ENCODE assay signal across 9 cellular contexts in the genomic region with DNA sequence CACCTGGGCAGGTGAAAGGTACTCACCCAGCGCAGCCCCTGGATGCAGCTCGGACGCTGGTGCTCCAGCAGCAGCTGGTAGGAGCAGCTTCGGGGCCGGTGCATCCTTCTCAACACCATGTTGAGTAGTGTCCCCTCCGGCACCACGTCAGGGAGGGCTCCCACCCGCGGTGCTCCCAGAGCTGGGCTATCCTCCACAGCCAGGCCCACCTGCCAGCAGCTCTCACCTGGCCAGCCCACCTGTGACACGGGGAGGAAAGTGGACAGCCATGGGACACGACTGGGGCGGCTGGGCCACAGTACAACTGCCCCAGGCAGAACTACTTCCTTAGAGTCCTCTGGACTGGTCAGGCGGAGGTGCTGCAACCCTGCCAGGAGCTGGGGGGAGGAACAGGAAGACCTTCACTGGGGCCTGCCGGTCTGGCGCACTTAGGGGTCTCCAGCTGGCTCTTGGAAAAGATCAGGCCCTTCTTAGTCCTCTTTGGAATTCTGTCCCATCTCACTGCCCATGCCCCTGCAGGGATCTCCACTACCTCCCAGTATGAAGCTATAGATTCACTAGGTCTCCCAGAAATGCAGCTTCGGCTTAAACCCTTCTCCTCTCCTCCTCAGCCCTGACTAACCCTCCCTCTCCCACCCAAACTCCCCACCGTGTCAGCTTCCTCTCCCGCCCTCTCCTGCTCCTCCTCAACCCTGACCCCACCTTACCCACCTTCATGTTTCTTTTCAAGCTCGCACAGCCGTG. TPM values are rescaled to one million over a fixed set of nuclear protein-coding genes. Genes with fewer than 3 reads are reported as not detected.
DNase-seq lines count a peak whose midpoint lies in the region; ATAC-seq, FAIRE-seq and TF ChIP-seq lines count a peak whose summit lies in the region.
"Had no signal": no experiment of that assay in that cellular context is flagged by ENCODE, and none has a peak within 500 bp of the region (broad histone marks: within the 10 kb centered on the region; RNA-seq: fewer than 3 reads in every experiment).

No MANE protein-coding gene starts in this region.

- H3K27me3 ChIP-seq in endodermal cell (ENCODE audit: control insufficient read depth, insufficient read depth, low read length, poor library complexity, severe bottlenecking) = no peaks in the 10 kb centered on the region
- H3K27me3 ChIP-seq in muscle layer of colon (ENCODE audit: control insufficient read depth in 1 of 2, insufficient read depth in 2 of 2, low read length in 2 of 2) = no peaks in the 10 kb centered on the region

- WGBS in A549 (ENCODE audit: missing lambda C conversion rate) = 81% methylated on average over 12 of the region's 20 CpGs
- WGBS in endodermal cell (ENCODE audit: insufficient coverage in 1 of 2, insufficient read length in 1 of 2), 2 experiments = 57 to 60% methylated on average over 11 to 20 of the region's 20 CpGs

- peak overlapping the region; percentile 87 for H3K27ac Mint-ChIP-seq in endodermal cell

- H3K27ac ChIP-seq in A549 (peak overlapping the region; percentile 80 to 94), endodermal cell (ENCODE audit: low read depth, low read length) (no peak overlapping the region), muscle layer of colon (ENCODE audit: low read depth, low read length) (peak overlapping the region; percentile 66)

- H3K4me1 ChIP-seq in A549 (peaks cover 20% of the 10 kb centered on the region), endodermal cell (ENCODE audit: control insufficient read depth, insufficient read depth, low read length) (peaks cover 6% of the 10 kb centered on the region), muscle layer of colon (ENCODE audit: insufficient read depth, low read length) (peaks cover 45% of the 10 kb centered on the region)

- H3K4me1 Mint-ChIP-seq in endodermal cell = peaks cover 44% of the 10 kb centered on the region

- POLR2A ChIA-PET in A549 (lab: Yijun Ruan, JAX) = interaction anchor here (0.6 to 1.0 kb wide), 2 partner anchors 44 to 147 kb away, joined by 3 to 9 read pairs; a partner anchor contains a TSS

- peak overlapping the region; percentile 71 for H3K9ac ChIP-seq in endodermal cell (ENCODE audit: extremely low read depth, low read length, poor library complexity, severe bottlenecking)
- peak overlapping the region; percentile 53 for H3K9ac ChIP-seq in muscle layer of colon (ENCODE audit: low read length)

- no peak for TF ChIP-seq EP300 in A549 (IDR thresholded peaks at IDR 0.05)

- ATAC-seq in A549 = peak in 1 of 2 experiments; percentile 4; a peak in 3 of 6 replicates
- ATAC-seq in HG03457 (IDR thresholded peaks at IDR 0.05; ENCODE audit: unreplicated experiment) = no peak

- H3K27me3 Mint-ChIP-seq in endodermal cell (ENCODE audit: insufficient read depth) = no peaks in the 10 kb centered on the region

- no peaks in the 10 kb centered on the region for H3K9me3 Mint-ChIP-seq in endodermal cell

- TF ChIP-seq POLR2A in A549 (IDR thresholded peaks at IDR 0.05; ENCODE audit: low read length) (no peak), NB4 (IDR thresholded peaks at IDR 0.05; ENCODE audit: extremely low read depth, insufficient read length) (no peak)

- peaks cover 4% of the 10 kb centered on the region for H3K36me3 Mint-ChIP-seq in endodermal cell (ENCODE audit: low read depth)

- no peaks in the 10 kb centered on the region for H3K36me3 ChIP-seq in endodermal cell (ENCODE audit: control insufficient read depth, insufficient read depth, low read length)
- H3K36me3 ChIP-seq in muscle layer of colon (ENCODE audit: insufficient read depth, low read length) = no peaks in the 10 kb centered on the region

- H3K9me3 ChIP-seq in A549 (no peaks in the 10 kb centered on the region), endodermal cell (ENCODE audit: control insufficient read depth, low read length) (no peaks in the 10 kb centered on the region), muscle layer of colon (ENCODE audit: low read length) (no peaks in the 10 kb centered on the region)

- no peak for FAIRE-seq in A549 (lab: Jason Lieb, UNC)

- CTCF ChIA-PET in A549 (lab: Yijun Ruan, JAX) = interaction anchor here (0.6 to 43.9 kb wide), 15 partner anchors 9 to 860 kb away, joined by 3 to 1399 read pairs (median 4); a partner anchor contains a TSS

- peak overlapping the region; percentile 67 for H3K4me3 Mint-ChIP-seq in endodermal cell

- peak overlapping the region; percentile 79 for H3K4me2 ChIP-seq in A549

- peak overlapping the region; percentile 58; the same call in 2 of the 3 replicates for H3K4me3 ChIP-seq in A549
- H3K4me3 ChIP-seq in NB4 (ENCODE audit: low read depth, low read length) = peak overlapping the region; percentile 71
- H3K4me3 ChIP-seq in endodermal cell (ENCODE audit: low read length) = peak overlapping the region; percentile 77
- H3K4me3 ChIP-seq in muscle layer of colon (ENCODE audit: low read depth in 1 of 2, low read length in 2 of 2) = peak overlapping the region; percentile 67 to 81

- TF ChIP-seq CTCF in A549 (IDR thresholded peaks at IDR 0.05) (no peak), NB4 (IDR thresholded peaks at IDR 0.05; ENCODE audit: low read depth, low read length) (no peak), endodermal cell (conservative IDR thresholded peaks at IDR 0.05) (no peak), GM10266 (IDR thresholded peaks at IDR 0.05; ENCODE audit: control insufficient read depth, insufficient read depth, low read depth, missing control alignments) (no peak)

- DNase-seq in A549 (ENCODE audit: low read depth in 1 of 2, low spot score in 1 of 2) = no peak
- peak; percentile 77 for DNase-seq in NB4 (ENCODE audit: low read depth)
- DNase-seq in endodermal cell = peak; percentile 90
- no peak for DNase-seq in GM10266 (ENCODE audit: extremely low spot score)
- no peak for DNase-seq in RKO (ENCODE audit: low spot score)
- DNase-seq in SHP77 (lab: John Stamatoyannopoulos, UW) = no peak

- no peak for TF ChIP-seq RAD21 in A549 (conservative IDR thresholded peaks at IDR 0.05 in 1 of 2, IDR thresholded peaks at IDR 0.05 in 1 of 2)

TF ChIP-seq in A549, 52 proteins besides CTCF, POLR2A, EP300 and RAD21:
- TF ChIP-seq, protein P1, sequence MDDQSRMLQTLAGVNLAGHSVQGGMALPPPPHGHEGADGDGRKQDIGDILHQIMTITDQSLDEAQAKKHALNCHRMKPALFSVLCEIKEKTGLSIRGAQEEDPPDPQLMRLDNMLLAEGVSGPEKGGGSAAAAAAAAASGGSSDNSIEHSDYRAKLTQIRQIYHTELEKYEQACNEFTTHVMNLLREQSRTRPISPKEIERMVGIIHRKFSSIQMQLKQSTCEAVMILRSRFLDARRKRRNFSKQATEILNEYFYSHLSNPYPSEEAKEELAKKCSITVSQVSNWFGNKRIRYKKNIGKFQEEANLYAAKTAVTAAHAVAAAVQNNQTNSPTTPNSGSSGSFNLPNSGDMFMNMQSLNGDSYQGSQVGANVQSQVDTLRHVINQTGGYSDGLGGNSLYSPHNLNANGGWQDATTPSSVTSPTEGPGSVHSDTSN (IDR thresholded peaks at IDR 0.05) = no peak

RNA-seq across cellular contexts. Expression of a gene that starts 0.7 kb away (rescaled TPM):
- polyA plus RNA-seq in A549 (2011; rRNA removed) = 0.70 and 0.75 TPM in 2 replicates
- 0.69 and 0.70 TPM in 2 replicates for polyA plus RNA-seq in A549 (2012; cell fraction: cytosol; rRNA removed)
- 2.3 and 2.9 TPM in 2 replicates for polyA plus RNA-seq in A549 (2012; cell fraction: nucleus; rRNA removed)
- 0.69 to 0.89 TPM (median 0.88 TPM) in 3 replicates for polyA plus RNA-seq in A549 (2017; fragmentation: RNase III; extraction: RNeasy Plus Mini Kit Qiagen cat#74134 plus additional on column Dnase treatment)
- 1.8 and 2.2 TPM in 2 replicates for polyA minus RNA-seq in A549 (2011; rRNA and poly(A)+ RNA removed)
- total RNA-seq in endodermal cell = 10 to 100 TPM; 11.4 to 19.6 TPM
- polyA plus RNA-seq in endodermal cell (2013, experiment 1 of 2) = 3.7 TPM
- 3.2 TPM for polyA plus RNA-seq in endodermal cell (2013, experiment 2 of 2)

RNA-seq across cellular contexts. Expression of a gene that starts 15.0 kb away (rescaled TPM):
- 25.1 and 27.3 TPM in 2 replicates for polyA plus RNA-seq in A549 (2011; rRNA removed)
- 27.5 and 39.0 TPM in 2 replicates for polyA plus RNA-seq in A549 (2012; cell fraction: cytosol; rRNA removed)
- polyA plus RNA-seq in A549 (2012; cell fraction: nucleus; rRNA removed) = 43.0 and 43.8 TPM in 2 replicates
- 32.6 to 35.2 TPM (median 33.3 TPM) in 3 replicates for polyA plus RNA-seq in A549 (2017; fragmentation: RNase III; extraction: RNeasy Plus Mini Kit Qiagen cat#74134 plus additional on column Dnase treatment)
- 37.7 and 42.9 TPM in 2 replicates for polyA minus RNA-seq in A549 (2011; rRNA and poly(A)+ RNA removed)
- total RNA-seq in endodermal cell = 10 to 100 TPM; 21.3 to 30.4 TPM
- polyA plus RNA-seq in endodermal cell (2013, experiment 1 of 2) = 13.9 TPM
- 13.5 TPM for polyA plus RNA-seq in endodermal cell (2013, experiment 2 of 2)

RNA-seq across cellular contexts. Expression of a gene that starts 32.7 kb away (rescaled TPM):
- polyA plus RNA-seq in A549 (2011; rRNA removed) (not detected in 2 replicates), A549 (2017; fragmentation: RNase III; extraction: RNeasy Plus Mini Kit Qiagen cat#74134 plus additional on column Dnase treatment) (not detected in 3 replicates)
- not detected in 2 replicates for polyA plus RNA-seq in A549 (2012; cell fraction: cytosol; rRNA removed)
- 0.04 TPM in 1 of 2 replicates, not detected in the other for polyA plus RNA-seq in A549 (2012; cell fraction: nucleus; rRNA removed)
- polyA minus RNA-seq in A549 (2011; rRNA and poly(A)+ RNA removed) = not detected in 2 replicates
- not detected for total RNA-seq in endodermal cell
- polyA plus RNA-seq in endodermal cell (2013, experiment 1 of 2) = not detected
- polyA plus RNA-seq in endodermal cell (2013, experiment 2 of 2) = not detected
- total RNA-seq: SK-MEL-5 had no signal

RNA-seq across cellular contexts. Expression of a gene that starts 52.2 kb away (rescaled TPM):
- polyA plus RNA-seq in A549 (2011; rRNA removed) (51.9 and 74.6 TPM in 2 replicates), A549 (2017; fragmentation: RNase III; extraction: RNeasy Plus Mini Kit Qiagen cat#74134 plus additional on column Dnase treatment) (49.1 to 51.6 TPM (median 49.5 TPM) in 3 replicates)
- 12.1 and 13.0 TPM in 2 replicates for polyA plus RNA-seq in A549 (2012; cell fraction: cytosol; rRNA removed)
- polyA plus RNA-seq in A549 (2012; cell fraction: nucleus; rRNA removed) = 4.1 and 5.9 TPM in 2 replicates
- polyA minus RNA-seq in A549 (2011; rRNA and poly(A)+ RNA removed) = 8.4 and 11.0 TPM in 2 replicates
- 10 to 100 TPM; 52.0 to 56.9 TPM for total RNA-seq in endodermal cell
- polyA plus RNA-seq in endodermal cell (2013, experiment 1 of 2) = 39.0 TPM
- polyA plus RNA-seq in endodermal cell (2013, experiment 2 of 2) = 39.5 TPM

Comparison
In these comparisons a context has a peak if more than half of its experiments do, and no peak if none do; other contexts are left out.
1. DNase-seq: peak in NB4 (single experiment) and endodermal cell (single experiment); none in A549 (0 of 2), GM10266 (single experiment), RKO (single experiment) and SHP77 (0 of 2).
2. Peak in every context shown above with its lines, with median percentiles within 50 percentile points of each other: H3K4me3 ChIP-seq.